19 cellular contexts compared by ENCODE assay signal in genomic region chr1:91567583-91567982, GRCh38.
"Had no signal": no experiment of that assay in that cellular context is flagged by ENCODE, and none has a peak within 500 bp of the region (broad histone marks: within the 10 kb centered on the region; RNA-seq: fewer than 3 reads in every experiment).

No MANE protein-coding gene starts in this region.

- H3K27ac ChIP-seq: left ventricle myocardium inferior, lower lobe of right lung, right atrium auricular region, stomach, thoracic aorta had no signal

- DNase-seq: effector memory CD8-positive, alpha-beta T cell; immature natural killer cell; left cardiac atrium; left ventricle myocardium inferior; lower lobe of right lung; mesendoderm; naive thymus-derived CD4-positive, alpha-beta T cell; sigmoid colon; stimulated activated CD4-positive, alpha-beta T cell treated with anti-CD3 and anti-CD28 coated beads, Interleukin-2, amount 100 ng/mL, for 24 hours; stimulated activated CD4-positive, alpha-beta T cell treated with anti-CD3 and anti-CD28 coated beads, Interleukin-4, amount 100 ng/mL, for 4 hours; stimulated activated naive CD4-positive, alpha-beta T cell; stomach; substantia nigra had no signal

- FAIRE-seq: colon, keratinocyte had no signal

- H3K27me3 ChIP-seq: right atrium auricular region, sigmoid colon, stomach had no signal

- H3K4me3 ChIP-seq: left ventricle myocardium inferior, lower lobe of right lung, right atrium auricular region, sigmoid colon, skin epidermis, stomach, thoracic aorta had no signal

- H3K4me3 Mint-ChIP-seq: dendritic cell treated with granulocyte-macrophage colony-stimulating factor and Interleukin-4, amounts not matched to agents 40 ng/mL and 50 ng/mL, for 4 days; effector memory CD8-positive, alpha-beta T cell; immature natural killer cell; naive thymus-derived CD4-positive, alpha-beta T cell had no signal

- H3K9me3 ChIP-seq: lower lobe of right lung, right atrium auricular region, sigmoid colon, stomach, thoracic aorta had no signal

- H3K27ac Mint-ChIP-seq: dendritic cell treated with granulocyte-macrophage colony-stimulating factor and Interleukin-4, amounts not matched to agents 40 ng/mL and 50 ng/mL, for 4 days; naive thymus-derived CD4-positive, alpha-beta T cell had no signal

- ATAC-seq: effector memory CD8-positive, alpha-beta T cell; left cardiac atrium; lower lobe of right lung; naive thymus-derived CD4-positive, alpha-beta T cell had no signal

- H3K36me3 ChIP-seq: left ventricle myocardium inferior, lower lobe of right lung, right atrium auricular region, sigmoid colon, stomach, thoracic aorta had no signal

- H3K27me3 Mint-ChIP-seq: effector memory CD8-positive, alpha-beta T cell; naive thymus-derived CD4-positive, alpha-beta T cell had no signal
